8 cellular contexts compared by ENCODE assay signal in genomic region chrX:101407748-101408529, GRCh38.
A peak's percentile ranks its signal among the peaks of the same experiment; 100 is the strongest.
DNase-seq lines count a peak whose midpoint lies in the region; ATAC-seq lines count a peak whose summit lies in the region.

Gene GLA, minus strand, starts transcription at chrX:101407925. Its CDS starts 22 bp downstream, at chrX:101407903.
A gene with protein sequence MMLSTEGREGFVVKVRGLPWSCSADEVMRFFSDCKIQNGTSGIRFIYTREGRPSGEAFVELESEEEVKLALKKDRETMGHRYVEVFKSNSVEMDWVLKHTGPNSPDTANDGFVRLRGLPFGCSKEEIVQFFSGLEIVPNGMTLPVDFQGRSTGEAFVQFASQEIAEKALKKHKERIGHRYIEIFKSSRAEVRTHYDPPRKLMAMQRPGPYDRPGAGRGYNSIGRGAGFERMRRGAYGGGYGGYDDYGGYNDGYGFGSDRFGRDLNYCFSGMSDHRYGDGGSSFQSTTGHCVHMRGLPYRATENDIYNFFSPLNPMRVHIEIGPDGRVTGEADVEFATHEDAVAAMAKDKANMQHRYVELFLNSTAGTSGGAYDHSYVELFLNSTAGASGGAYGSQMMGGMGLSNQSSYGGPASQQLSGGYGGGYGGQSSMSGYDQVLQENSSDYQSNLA (plus strand): TSS chrX:101408222. CDS start chrX:101411989, 3,767 bp downstream.

- peak; percentile 96 for DNase-seq in Ammon's horn (ENCODE audit: low spot score)
- peak; percentile 41 for DNase-seq in GM19238 (ENCODE audit: insufficient read length, low spot score)
- peak; percentile 96 for DNase-seq in NCI-H524 treated with DMSO at 0.1 percent for 48 hours (lab: John Stamatoyannopoulos, UW)
- DNase-seq in activated CD4-positive, alpha-beta T cell treated with anti-CD3 and anti-CD28 coated beads for 4 hours: peak; percentile 82
- peak; percentile 91 for DNase-seq in kidney glomerular epithelial cell (lab: John Stamatoyannopoulos, UW)
- peak; percentile 55 to 59 for DNase-seq in stimulated activated CD4-positive, alpha-beta T cell treated with anti-CD3 and anti-CD28 coated beads, Interleukin-1b, Interleukin-23, amount 100 ng/mL, for 1 hour (ENCODE audit: low read depth in 2 of 2)

- ATAC-seq in HG03457 (IDR thresholded peaks at IDR 0.05; ENCODE audit: unreplicated experiment): peak; percentile 88

- H3K27ac ChIP-seq in cingulate gyrus (ENCODE audit: low read depth, low read length): peak within 1 kb of the TSS; percentile 95

Comparison
In these comparisons a context has a peak if more than half of its experiments do, and no peak if none do; other contexts are left out.
1. Peak in every context shown above with its lines: DNase-seq, ATAC-seq and H3K27ac ChIP-seq.
2. DNase-seq: peak in every context shown above with its lines; median percentile 96 in Ammon's horn; 96 in NCI-H524 treated with DMSO at 0.1 percent for 48 hours; 91 in kidney glomerular epithelial cell; 82 in activated CD4-positive, alpha-beta T cell treated with anti-CD3 and anti-CD28 coated beads for 4 hours; 57 in stimulated activated CD4-positive, alpha-beta T cell treated with anti-CD3 and anti-CD28 coated beads, Interleukin-1b, Interleukin-23, amount 100 ng/mL, for 1 hour; 41 in GM19238.